ENCODE assay signal across 20 cellular contexts in genomic region chr2:95359035-95359434, GRCh38. TPM values are rescaled to one million over a fixed set of nuclear protein-coding genes. Genes with fewer than 3 reads are reported as not detected.
A peak's percentile ranks its signal among the peaks of the same experiment; 100 is the strongest.
DNase-seq lines count a peak whose midpoint lies in the region; ATAC-seq, FAIRE-seq and TF ChIP-seq lines count a peak whose summit lies in the region.
"Had no signal": no experiment of that assay in that cellular context is flagged by ENCODE, and none has a peak within 500 bp of the region (broad histone marks: within the 10 kb centered on the region; RNA-seq: fewer than 3 reads in every experiment).

No MANE protein-coding gene starts in this region.

- TF ChIP-seq CTCF in HepG2 (CRISPR knock-in tag; IDR thresholded peaks at IDR 0.05) (no peak), right lobe of liver (IDR thresholded peaks at IDR 0.05) (no peak)

- DNase-seq in A172 (ENCODE audit: low spot score): peak; percentile 63
- no peak for DNase-seq in H54 (ENCODE audit: insufficient read length, low spot score)
- peak; percentile 45 for DNase-seq in amniotic stem cell (lab: John Stamatoyannopoulos, UW)
- DNase-seq in fibroblast of the conjunctiva (ENCODE audit: low read depth): peak; percentile 10
- no peak for DNase-seq in HuH-7.5 (ENCODE audit: low spot score)
- DNase-seq in HepG2 (ENCODE audit: low spot score): no peak
- no peak for DNase-seq in right lobe of liver
- no peak for DNase-seq in HT-29 (ENCODE audit: low spot score)
- DNase-seq: activated CD4-positive, alpha-beta T cell treated with anti-CD3 and anti-CD28 coated beads for 36 hours; NCI-H187 treated with DMSO at 0.1 percent for 48 hours; NCI-H748 treated with DMSO at 0.1 percent for 48 hours; stimulated activated CD4-positive, alpha-beta T cell treated with anti-CD3 and anti-CD28 coated beads, Interleukin-4, amount 100 ng/mL, for 24 hours; T-helper 17 cell; upper lobe of right lung had no signal

- no TSS peak for BruUV-seq in HepG2 (replicated peaks; lab: Mats Ljungman, UMichigan)

- H2AFZ ChIP-seq in HepG2 (ENCODE audit: low read length): no peak overlapping the region

- no peak overlapping the region for H3K4me2 ChIP-seq in HepG2 (ENCODE audit: low read depth, low read length)
- H3K4me2 ChIP-seq: A549 had no signal

- intact Hi-C loops in HepG2 (cut with micrococcal nuclease; ENCODE audit: unreplicated experiment) (no loop called here), right lobe of liver (cut with DNase I) (no loop called here)

- CTCF ChIA-PET in HepG2 (lab: Yijun Ruan, JAX; ENCODE audit: low intra/inter-chr PET ratio, low total read pairs): no interaction called here

- peak; percentile 41 for FAIRE-seq in H54 (lab: Jason Lieb, UNC)
- FAIRE-seq in HepG2 (lab: Jason Lieb, UNC): no peak
- FAIRE-seq: A549, D721Med, H1 had no signal

- H3K9me3 ChIP-seq in HepG2 (ENCODE audit: low read length) (no peaks in the 10 kb centered on the region), right lobe of liver (no peaks in the 10 kb centered on the region)
- H3K9me3 ChIP-seq: upper lobe of right lung had no signal

- H3K9ac ChIP-seq in HepG2 (ENCODE audit: insufficient read depth, low read depth, low read length): no peak overlapping the region

- 19% methylated on average over 4 of the region's 4 CpGs for WGBS in HepG2 (ENCODE audit: low lambda C conversion rate)
- 82% methylated on average over 2 of the region's 4 CpGs for WGBS in right lobe of liver (ENCODE audit: insufficient coverage, low coverage, low lambda C conversion rate, missing lambda C conversion rate)

- H3K4me1 ChIP-seq in HepG2 (ENCODE audit: insufficient read depth, low read length) (no peaks in the 10 kb centered on the region), right lobe of liver (no peaks in the 10 kb centered on the region)
- H3K4me1 ChIP-seq: A549, upper lobe of right lung had no signal

- in situ Hi-C loops in HepG2 (cut with HindIII; ENCODE audit: extremely low pct_ligation_motif_present, low pct_unique_long_range_greater_than_20kb): no loop called here

- H3K27ac ChIP-seq in HepG2 (ENCODE audit: extremely low read length, insufficient read depth, low read length): no peak overlapping the region
- H3K27ac ChIP-seq in right lobe of liver: no peak overlapping the region
- H3K27ac ChIP-seq: A549, epithelial cell of prostate, upper lobe of right lung had no signal

- no peak for TF ChIP-seq RAD21 in HepG2 (CRISPR knock-in tag; IDR thresholded peaks at IDR 0.05)

- H3K36me3 ChIP-seq in HepG2 (replicated peaks in 1 of 2; ENCODE audit: control insufficient read depth in 1 of 2, insufficient read depth in 2 of 2, low read length in 2 of 2) (no peaks in the 10 kb centered on the region), right lobe of liver (no peaks in the 10 kb centered on the region)
- H3K36me3 ChIP-seq: upper lobe of right lung had no signal

- H3K27me3 ChIP-seq in HepG2 (ENCODE audit: control insufficient read depth in 1 of 2, insufficient read depth in 2 of 2, low read length in 2 of 2) (peaks cover 0 to 11% of the 10 kb centered on the region in 2 experiments; a peak in 2 of 5 replicates), right lobe of liver (no peaks in the 10 kb centered on the region)
- H3K27me3 ChIP-seq: upper lobe of right lung had no signal

- TF ChIP-seq EP300 in HepG2 (IDR thresholded peaks at IDR 0.05; ENCODE audit: low read depth in 2 of 2, low read length in 2 of 2) (no peak), HepG2 (CRISPR knock-in tag; IDR thresholded peaks at IDR 0.05; ENCODE audit: borderline replicate concordance) (no peak)

- ATAC-seq in HepG2: no peak
- ATAC-seq in right lobe of liver: no peak
- ATAC-seq: activated CD4-positive, alpha-beta T cell treated with anti-CD3 and anti-CD28 coated beads for 36 hours; activated naive CD4-positive, alpha-beta T cell treated with anti-CD3 and anti-CD28 coated beads, Interleukin-2, amount 50 U/mL, for 72 hours; right cardiac atrium; T-helper 17 cell; upper lobe of right lung had no signal

- no peak for TF ChIP-seq POLR2A in H54 (IDR thresholded peaks at IDR 0.05; ENCODE audit: low read depth, low read length)
- no peak for TF ChIP-seq POLR2A in HepG2 (IDR thresholded peaks at IDR 0.05; ENCODE audit: insufficient read depth in 1 of 2, low read depth in 2 of 2, low read length in 2 of 2)
- no peak for TF ChIP-seq POLR2A in right lobe of liver (IDR thresholded peaks at IDR 0.05)

- no peaks in the 10 kb centered on the region for H4K20me1 ChIP-seq in HepG2 (ENCODE audit: insufficient read depth, low read length)

- H3K4me3 ChIP-seq in HepG2 (replicated peaks in 1 of 3; ENCODE audit: insufficient read depth in 1 of 3, low read depth in 2 of 3, low read length in 3 of 3) (no peak overlapping the region), right lobe of liver (no peak overlapping the region)
- H3K4me3 ChIP-seq: A549, upper lobe of right lung had no signal

- POLR2A ChIA-PET in HepG2 (lab: Yijun Ruan, JAX): no interaction called here

- no peaks in the 10 kb centered on the region for H3K79me2 ChIP-seq in HepG2 (ENCODE audit: insufficient read depth, low read length)

TF ChIP-seq in HepG2, 621 proteins besides CTCF, POLR2A, EP300 and RAD21:
- TF ChIP-seq MIER2 (CRISPR knock-in tag; IDR thresholded peaks at IDR 0.05) (no peak), PHB2 (IDR thresholded peaks at IDR 0.05; ENCODE audit: partially characterized antibody) (no peak), ARNT (IDR thresholded peaks at IDR 0.05) (no peak), ZBTB42 (CRISPR knock-in tag; IDR thresholded peaks at IDR 0.05) (no peak), ZFP62 (CRISPR knock-in tag; IDR thresholded peaks at IDR 0.05) (no peak), SP4 (CRISPR knock-in tag; IDR thresholded peaks at IDR 0.05) (no peak), ZNF563 (CRISPR knock-in tag; IDR thresholded peaks at IDR 0.05) (no peak), GTF3A (CRISPR knock-in tag; conservative IDR thresholded peaks at IDR 0.05) (no peak), RARA (CRISPR knock-in tag; IDR thresholded peaks at IDR 0.05) (no peak), PPARG (CRISPR knock-in tag; conservative IDR thresholded peaks at IDR 0.05) (no peak), ZNF317 (CRISPR knock-in tag; IDR thresholded peaks at IDR 0.05) (no peak), ZBTB21 (CRISPR knock-in tag; IDR thresholded peaks at IDR 0.05) (no peak), DNMT3B (CRISPR knock-in tag; conservative IDR thresholded peaks at IDR 0.05) (no peak), ZSCAN29 (CRISPR knock-in tag; conservative IDR thresholded peaks at IDR 0.05) (no peak), PTBP1 (IDR thresholded peaks at IDR 0.05; ENCODE audit: low read depth, low read length, poor library complexity, severe bottlenecking) (no peak)
- TF ChIP-seq, protein P1, sequence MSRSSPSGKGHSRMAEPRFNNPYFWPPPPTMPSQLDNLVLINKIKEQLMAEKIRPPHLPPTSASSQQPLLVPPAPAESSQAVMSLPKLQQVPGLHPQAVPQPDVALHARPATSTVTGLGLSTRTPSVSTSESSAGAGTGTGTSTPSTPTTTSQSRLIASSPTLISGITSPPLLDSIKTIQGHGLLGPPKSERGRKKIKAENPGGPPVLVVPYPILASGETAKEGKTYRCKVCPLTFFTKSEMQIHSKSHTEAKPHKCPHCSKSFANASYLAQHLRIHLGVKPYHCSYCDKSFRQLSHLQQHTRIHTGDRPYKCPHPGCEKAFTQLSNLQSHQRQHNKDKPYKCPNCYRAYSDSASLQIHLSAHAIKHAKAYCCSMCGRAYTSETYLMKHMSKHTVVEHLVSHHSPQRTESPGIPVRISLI (CRISPR knock-in tag; IDR thresholded peaks at IDR 0.05; ENCODE audit: borderline replicate concordance): no peak

RNA-seq across cellular contexts. Expression of gene FAHD2A, which starts 43.5 kb away (rescaled TPM):
- total RNA-seq in A172 (2014; rRNA removed; shearing (Covaris generic)): 43.5 and 55.3 TPM in 2 replicates
- total RNA-seq in HepG2 (2016; rRNA removed; fragmentation: Illumina TruSeq; extraction: Trizol): 44.2 and 48.4 TPM in 2 replicates
- total RNA-seq in HepG2 (2016; cell fraction: cytosol; rRNA removed; fragmentation: Illumina TruSeq; extraction: Trizol; ENCODE audit: low read depth): 6.0 and 7.7 TPM in 2 replicates
- total RNA-seq in HepG2 (2016; cell fraction: insoluble cytoplasmic fraction; rRNA removed; fragmentation: Illumina TruSeq; extraction: Trizol): 43.7 and 52.6 TPM in 2 replicates
- total RNA-seq in HepG2 (2016; cell fraction: membrane; rRNA removed; fragmentation: Illumina TruSeq; extraction: Trizol): 11.6 and 14.6 TPM in 2 replicates
- total RNA-seq in HepG2 (2016; cell fraction: nucleus; rRNA removed; fragmentation: Illumina TruSeq; extraction: Trizol): 37.1 and 41.1 TPM in 2 replicates
- polyA plus RNA-seq in HepG2 (2011; rRNA removed): 34.0 and 41.8 TPM in 2 replicates
- polyA plus RNA-seq in HepG2 (2011; cell fraction: cytosol; rRNA removed): 27.3 and 33.0 TPM in 2 replicates
- 86.2 and 107 TPM in 2 replicates for polyA plus RNA-seq in HepG2 (2011; cell fraction: nucleus; rRNA removed)
- polyA plus RNA-seq in HepG2 (2012): 23.8 and 29.6 TPM in 2 replicates
- polyA plus RNA-seq in HepG2 (2016; cell fraction: cytosol; fragmentation: Illumina TruSeq; extraction: Trizol; ENCODE audit: low read depth): 8.4 and 12.0 TPM in 2 replicates
- 50.4 and 54.4 TPM in 2 replicates for polyA plus RNA-seq in HepG2 (2016; cell fraction: insoluble cytoplasmic fraction; fragmentation: Illumina TruSeq; extraction: Trizol; ENCODE audit: low read depth)
- 11.0 and 12.8 TPM in 2 replicates for polyA plus RNA-seq in HepG2 (2016; cell fraction: membrane; fragmentation: Illumina TruSeq; extraction: Trizol; ENCODE audit: low read depth)
- polyA plus RNA-seq in HepG2 (2016; cell fraction: nucleus; fragmentation: Illumina TruSeq; extraction: Trizol; ENCODE audit: insufficient read depth, low read depth): 56.9 and 57.0 TPM in 2 replicates
- polyA minus RNA-seq in HepG2 (2011; rRNA and poly(A)+ RNA removed; ENCODE audit: low replicate concordance): 38.4 and 46.0 TPM in 2 replicates
- polyA minus RNA-seq in HepG2 (2011; cell fraction: cytosol; rRNA and poly(A)+ RNA removed): 14.6 and 15.4 TPM in 2 replicates
- polyA minus RNA-seq in HepG2 (2011; cell fraction: nucleus; rRNA and poly(A)+ RNA removed): 44.5 and 51.1 TPM in 2 replicates
- total RNA-seq in right lobe of liver: 10 to 100 TPM; 62.2 to 80.1 (median 75.7) TPM
- 20.8 and 26.2 TPM in 2 replicates for total RNA-seq in HT-29 (2014; rRNA removed; shearing (Covaris generic))

Comparison
In these comparisons a context has a peak if more than half of its experiments do, and no peak if none do; other contexts are left out.
1. DNase-seq: peak in A172 (single experiment), amniotic stem cell (single experiment) and fibroblast of the conjunctiva (single experiment); none in H54 (single experiment), HuH-7.5 (single experiment), HepG2 (single experiment), right lobe of liver (0 of 3) and HT-29 (single experiment).